ENCODE assay signal across 1 cellular context in genomic region chr13:98576215-98576945, GRCh38.
TF ChIP-seq lines count a peak whose summit lies in the region.

No MANE protein-coding gene starts in this region.

TF ChIP-seq in HEK293, 187 proteins besides CTCF, POLR2A, EP300 and RAD21 (continued from another document and continues in another):
- TF ChIP-seq, protein P1, sequence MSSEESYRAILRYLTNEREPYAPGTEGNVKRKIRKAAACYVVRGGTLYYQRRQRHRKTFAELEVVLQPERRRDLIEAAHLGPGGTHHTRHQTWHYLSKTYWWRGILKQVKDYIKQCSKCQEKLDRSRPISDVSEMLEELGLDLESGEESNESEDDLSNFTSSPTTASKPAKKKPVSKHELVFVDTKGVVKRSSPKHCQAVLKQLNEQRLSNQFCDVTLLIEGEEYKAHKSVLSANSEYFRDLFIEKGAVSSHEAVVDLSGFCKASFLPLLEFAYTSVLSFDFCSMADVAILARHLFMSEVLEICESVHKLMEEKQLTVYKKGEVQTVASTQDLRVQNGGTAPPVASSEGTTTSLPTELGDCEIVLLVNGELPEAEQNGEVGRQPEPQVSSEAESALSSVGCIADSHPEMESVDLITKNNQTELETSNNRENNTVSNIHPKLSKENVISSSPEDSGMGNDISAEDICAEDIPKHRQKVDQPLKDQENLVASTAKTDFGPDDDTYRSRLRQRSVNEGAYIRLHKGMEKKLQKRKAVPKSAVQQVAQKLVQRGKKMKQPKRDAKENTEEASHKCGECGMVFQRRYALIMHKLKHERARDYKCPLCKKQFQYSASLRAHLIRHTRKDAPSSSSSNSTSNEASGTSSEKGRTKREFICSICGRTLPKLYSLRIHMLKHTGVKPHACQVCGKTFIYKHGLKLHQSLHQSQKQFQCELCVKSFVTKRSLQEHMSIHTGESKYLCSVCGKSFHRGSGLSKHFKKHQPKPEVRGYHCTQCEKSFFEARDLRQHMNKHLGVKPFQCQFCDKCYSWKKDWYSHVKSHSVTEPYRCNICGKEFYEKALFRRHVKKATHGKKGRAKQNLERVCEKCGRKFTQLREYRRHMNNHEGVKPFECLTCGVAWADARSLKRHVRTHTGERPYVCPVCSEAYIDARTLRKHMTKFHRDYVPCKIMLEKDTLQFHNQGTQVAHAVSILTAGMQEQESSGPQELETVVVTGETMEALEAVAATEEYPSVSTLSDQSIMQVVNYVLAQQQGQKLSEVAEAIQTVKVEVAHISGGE (tag by site-specific recombination; conservative IDR thresholded peaks at IDR 0.05; ENCODE audit: low read depth), result no peak
- TF ChIP-seq ZBTB20 (tag by site-specific recombination; IDR thresholded peaks at IDR 0.05) (peak; percentile 99), ZNF423 (tag by site-specific recombination; IDR thresholded peaks at IDR 0.05) (no peak), ZSCAN16 (tag by site-specific recombination; IDR thresholded peaks at IDR 0.05) (no peak), ZNF626 (tag by site-specific recombination; IDR thresholded peaks at IDR 0.05) (no peak), IKZF3 (tag by site-specific recombination; IDR thresholded peaks at IDR 0.05) (no peak), ZNF473 (tag by site-specific recombination; IDR thresholded peaks at IDR 0.05) (no peak), ZNF266 (tag by site-specific recombination; IDR thresholded peaks at IDR 0.05; ENCODE audit: low read depth) (no peak), SP2 (tag by site-specific recombination; IDR thresholded peaks at IDR 0.05) (peak; percentile 55), ZEB2 (tag by site-specific recombination; IDR thresholded peaks at IDR 0.05) (no peak), TRIM28 (IDR thresholded peaks at IDR 0.05; ENCODE audit: borderline replicate concordance, low read length) (no peak), MYNN (tag by site-specific recombination; IDR thresholded peaks at IDR 0.05; ENCODE audit: borderline replicate concordance) (no peak), ZFP37 (tag by site-specific recombination; IDR thresholded peaks at IDR 0.05) (no peak), ZNF792 (tag by site-specific recombination; IDR thresholded peaks at IDR 0.05) (no peak), ZNF560 (tag by site-specific recombination; IDR thresholded peaks at IDR 0.05; ENCODE audit: borderline replicate concordance) (no peak), ZNF140 (tag by site-specific recombination; IDR thresholded peaks at IDR 0.05) (no peak), ZNF133 (tag by site-specific recombination; IDR thresholded peaks at IDR 0.05) (no peak), ZNF394 (tag by site-specific recombination; IDR thresholded peaks at IDR 0.05; ENCODE audit: borderline replicate concordance) (no peak), ZNF791 (tag by site-specific recombination; IDR thresholded peaks at IDR 0.05) (no peak), ATF2 (tag by site-specific recombination; IDR thresholded peaks at IDR 0.05; ENCODE audit: low read depth) (no peak), ZNF391 (tag by site-specific recombination; IDR thresholded peaks at IDR 0.05; ENCODE audit: borderline replicate concordance, low read depth) (no peak), ZNF514 (tag by site-specific recombination; IDR thresholded peaks at IDR 0.05) (no peak), REPIN1 (tag by site-specific recombination; IDR thresholded peaks at IDR 0.05; ENCODE audit: low read depth) (no peak), ZBTB48 (tag by site-specific recombination; IDR thresholded peaks at IDR 0.05) (no peak), SCRT1 (tag by site-specific recombination; IDR thresholded peaks at IDR 0.05; ENCODE audit: borderline replicate concordance) (no peak), ZNF148 (tag by site-specific recombination; IDR thresholded peaks at IDR 0.05; ENCODE audit: borderline replicate concordance) (no peak), GLI2 (tag by site-specific recombination; IDR thresholded peaks at IDR 0.05; ENCODE audit: borderline replicate concordance, low read depth) (no peak), ZNF670 (tag by site-specific recombination; IDR thresholded peaks at IDR 0.05; ENCODE audit: low read depth) (no peak), YY1 (tag by site-specific recombination; IDR thresholded peaks at IDR 0.05) (no peak), ZFP69B (tag by site-specific recombination; IDR thresholded peaks at IDR 0.05) (no peak), ZNF354C (tag by site-specific recombination; IDR thresholded peaks at IDR 0.05; ENCODE audit: borderline replicate concordance, low read depth) (no peak), ZNF350 (tag by site-specific recombination; IDR thresholded peaks at IDR 0.05) (no peak), ZFP41 (tag by site-specific recombination; IDR thresholded peaks at IDR 0.05; ENCODE audit: borderline replicate concordance) (no peak), ZBTB17 (tag by site-specific recombination; IDR thresholded peaks at IDR 0.05) (no peak), ZNF169 (tag by site-specific recombination; IDR thresholded peaks at IDR 0.05) (no peak), ZBTB26 (tag by site-specific recombination; optimal IDR thresholded peaks at IDR 0.05) (peak; percentile 96), ZFP3 (tag by site-specific recombination; IDR thresholded peaks at IDR 0.05; ENCODE audit: low read depth) (no peak), ZNF155 (tag by site-specific recombination; IDR thresholded peaks at IDR 0.05) (no peak), ZNF571 (tag by site-specific recombination; IDR thresholded peaks at IDR 0.05) (no peak), ZNF558 (tag by site-specific recombination; IDR thresholded peaks at IDR 0.05) (no peak), ZNF274 (IDR thresholded peaks at IDR 0.05; ENCODE audit: low read length) (no peak), ZNF274 (tag by site-specific recombination; IDR thresholded peaks at IDR 0.05; ENCODE audit: borderline replicate concordance) (no peak), ZNF146 (tag by site-specific recombination; IDR thresholded peaks at IDR 0.05) (no peak)
- TF ChIP-seq, protein P2, sequence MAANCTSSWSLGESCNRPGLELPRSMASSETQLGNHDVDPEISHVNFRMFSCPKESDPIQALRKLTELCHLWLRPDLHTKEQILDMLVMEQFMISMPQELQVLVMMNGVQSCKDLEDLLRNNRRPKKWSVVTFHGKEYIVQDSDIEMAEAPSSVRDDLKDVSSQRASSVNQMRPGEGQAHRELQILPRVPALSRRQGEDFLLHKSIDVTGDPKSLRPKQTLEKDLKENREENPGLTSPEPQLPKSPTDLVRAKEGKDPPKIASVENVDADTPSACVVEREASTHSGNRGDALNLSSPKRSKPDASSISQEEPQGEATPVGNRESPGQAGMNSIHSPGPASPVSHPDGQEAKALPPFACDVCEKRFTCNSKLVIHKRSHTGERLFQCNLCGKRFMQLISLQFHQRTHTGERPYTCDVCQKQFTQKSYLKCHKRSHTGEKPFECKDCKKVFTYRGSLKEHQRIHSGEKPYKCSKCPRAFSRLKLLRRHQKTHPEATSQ (tag by site-specific recombination; IDR thresholded peaks at IDR 0.05), result no peak
- TF ChIP-seq, protein P3, sequence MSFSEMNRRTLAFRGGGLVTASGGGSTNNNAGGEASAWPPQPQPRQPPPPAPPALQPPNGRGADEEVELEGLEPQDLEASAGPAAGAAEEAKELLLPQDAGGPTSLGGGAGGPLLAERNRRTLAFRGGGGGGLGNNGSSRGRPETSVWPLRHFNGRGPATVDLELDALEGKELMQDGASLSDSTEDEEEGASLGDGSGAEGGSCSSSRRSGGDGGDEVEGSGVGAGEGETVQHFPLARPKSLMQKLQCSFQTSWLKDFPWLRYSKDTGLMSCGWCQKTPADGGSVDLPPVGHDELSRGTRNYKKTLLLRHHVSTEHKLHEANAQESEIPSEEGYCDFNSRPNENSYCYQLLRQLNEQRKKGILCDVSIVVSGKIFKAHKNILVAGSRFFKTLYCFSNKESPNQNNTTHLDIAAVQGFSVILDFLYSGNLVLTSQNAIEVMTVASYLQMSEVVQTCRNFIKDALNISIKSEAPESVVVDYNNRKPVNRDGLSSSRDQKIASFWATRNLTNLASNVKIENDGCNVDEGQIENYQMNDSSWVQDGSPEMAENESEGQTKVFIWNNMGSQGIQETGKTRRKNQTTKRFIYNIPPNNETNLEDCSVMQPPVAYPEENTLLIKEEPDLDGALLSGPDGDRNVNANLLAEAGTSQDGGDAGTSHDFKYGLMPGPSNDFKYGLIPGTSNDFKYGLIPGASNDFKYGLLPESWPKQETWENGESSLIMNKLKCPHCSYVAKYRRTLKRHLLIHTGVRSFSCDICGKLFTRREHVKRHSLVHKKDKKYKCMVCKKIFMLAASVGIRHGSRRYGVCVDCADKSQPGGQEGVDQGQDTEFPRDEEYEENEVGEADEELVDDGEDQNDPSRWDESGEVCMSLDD (tag by site-specific recombination; IDR thresholded peaks at IDR 0.05), result no peak
- TF ChIP-seq, protein P4, sequence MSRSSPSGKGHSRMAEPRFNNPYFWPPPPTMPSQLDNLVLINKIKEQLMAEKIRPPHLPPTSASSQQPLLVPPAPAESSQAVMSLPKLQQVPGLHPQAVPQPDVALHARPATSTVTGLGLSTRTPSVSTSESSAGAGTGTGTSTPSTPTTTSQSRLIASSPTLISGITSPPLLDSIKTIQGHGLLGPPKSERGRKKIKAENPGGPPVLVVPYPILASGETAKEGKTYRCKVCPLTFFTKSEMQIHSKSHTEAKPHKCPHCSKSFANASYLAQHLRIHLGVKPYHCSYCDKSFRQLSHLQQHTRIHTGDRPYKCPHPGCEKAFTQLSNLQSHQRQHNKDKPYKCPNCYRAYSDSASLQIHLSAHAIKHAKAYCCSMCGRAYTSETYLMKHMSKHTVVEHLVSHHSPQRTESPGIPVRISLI (tag by site-specific recombination; IDR thresholded peaks at IDR 0.05), result no peak
- TF ChIP-seq, protein P5, sequence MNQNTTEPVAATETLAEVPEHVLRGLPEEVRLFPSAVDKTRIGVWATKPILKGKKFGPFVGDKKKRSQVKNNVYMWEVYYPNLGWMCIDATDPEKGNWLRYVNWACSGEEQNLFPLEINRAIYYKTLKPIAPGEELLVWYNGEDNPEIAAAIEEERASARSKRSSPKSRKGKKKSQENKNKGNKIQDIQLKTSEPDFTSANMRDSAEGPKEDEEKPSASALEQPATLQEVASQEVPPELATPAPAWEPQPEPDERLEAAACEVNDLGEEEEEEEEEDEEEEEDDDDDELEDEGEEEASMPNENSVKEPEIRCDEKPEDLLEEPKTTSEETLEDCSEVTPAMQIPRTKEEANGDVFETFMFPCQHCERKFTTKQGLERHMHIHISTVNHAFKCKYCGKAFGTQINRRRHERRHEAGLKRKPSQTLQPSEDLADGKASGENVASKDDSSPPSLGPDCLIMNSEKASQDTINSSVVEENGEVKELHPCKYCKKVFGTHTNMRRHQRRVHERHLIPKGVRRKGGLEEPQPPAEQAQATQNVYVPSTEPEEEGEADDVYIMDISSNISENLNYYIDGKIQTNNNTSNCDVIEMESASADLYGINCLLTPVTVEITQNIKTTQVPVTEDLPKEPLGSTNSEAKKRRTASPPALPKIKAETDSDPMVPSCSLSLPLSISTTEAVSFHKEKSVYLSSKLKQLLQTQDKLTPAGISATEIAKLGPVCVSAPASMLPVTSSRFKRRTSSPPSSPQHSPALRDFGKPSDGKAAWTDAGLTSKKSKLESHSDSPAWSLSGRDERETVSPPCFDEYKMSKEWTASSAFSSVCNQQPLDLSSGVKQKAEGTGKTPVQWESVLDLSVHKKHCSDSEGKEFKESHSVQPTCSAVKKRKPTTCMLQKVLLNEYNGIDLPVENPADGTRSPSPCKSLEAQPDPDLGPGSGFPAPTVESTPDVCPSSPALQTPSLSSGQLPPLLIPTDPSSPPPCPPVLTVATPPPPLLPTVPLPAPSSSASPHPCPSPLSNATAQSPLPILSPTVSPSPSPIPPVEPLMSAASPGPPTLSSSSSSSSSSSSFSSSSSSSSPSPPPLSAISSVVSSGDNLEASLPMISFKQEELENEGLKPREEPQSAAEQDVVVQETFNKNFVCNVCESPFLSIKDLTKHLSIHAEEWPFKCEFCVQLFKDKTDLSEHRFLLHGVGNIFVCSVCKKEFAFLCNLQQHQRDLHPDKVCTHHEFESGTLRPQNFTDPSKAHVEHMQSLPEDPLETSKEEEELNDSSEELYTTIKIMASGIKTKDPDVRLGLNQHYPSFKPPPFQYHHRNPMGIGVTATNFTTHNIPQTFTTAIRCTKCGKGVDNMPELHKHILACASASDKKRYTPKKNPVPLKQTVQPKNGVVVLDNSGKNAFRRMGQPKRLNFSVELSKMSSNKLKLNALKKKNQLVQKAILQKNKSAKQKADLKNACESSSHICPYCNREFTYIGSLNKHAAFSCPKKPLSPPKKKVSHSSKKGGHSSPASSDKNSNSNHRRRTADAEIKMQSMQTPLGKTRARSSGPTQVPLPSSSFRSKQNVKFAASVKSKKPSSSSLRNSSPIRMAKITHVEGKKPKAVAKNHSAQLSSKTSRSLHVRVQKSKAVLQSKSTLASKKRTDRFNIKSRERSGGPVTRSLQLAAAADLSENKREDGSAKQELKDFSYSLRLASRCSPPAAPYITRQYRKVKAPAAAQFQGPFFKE (tag by site-specific recombination; IDR thresholded peaks at IDR 0.05; ENCODE audit: borderline replicate concordance), result no peak
